13 cellular contexts compared by ENCODE assay signal in genomic region chr3:168117853-168118313, GRCh38. TPM values are rescaled to one million over a fixed set of nuclear protein-coding genes. Genes with fewer than 3 reads are reported as not detected.
A peak's percentile ranks its signal among the peaks of the same experiment; 100 is the strongest.
DNase-seq lines count a peak whose midpoint lies in the region; ATAC-seq and TF ChIP-seq lines count a peak whose summit lies in the region.
"Had no signal": no experiment of that assay in that cellular context is flagged by ENCODE, and none has a peak within 500 bp of the region (broad histone marks: within the 10 kb centered on the region; RNA-seq: fewer than 3 reads in every experiment).

No MANE protein-coding gene starts in this region.

- no peak for TF ChIP-seq POLR2A in body of pancreas (IDR thresholded peaks at IDR 0.05)

- no peak for TF ChIP-seq RAD21 in liver (IDR thresholded peaks at IDR 0.05)

- no peaks in the 10 kb centered on the region for H3K36me3 ChIP-seq in body of pancreas (replicated peaks in 1 of 2; ENCODE audit: insufficient read depth in 1 of 2, low read depth in 2 of 2)
- H3K36me3 ChIP-seq in liver (ENCODE audit: control insufficient read depth in 4 of 4, insufficient read depth in 3 of 4, low read depth in 1 of 4, low read length in 3 of 4) = no peaks in the 10 kb centered on the region
- H3K36me3 ChIP-seq: gastrocnemius medialis, vagina had no signal

- TF ChIP-seq CTCF in AG10803 (conservative IDR thresholded peaks at IDR 0.05; ENCODE audit: low read length) (no peak), body of pancreas (IDR thresholded peaks at IDR 0.05) (no peak), liver (IDR thresholded peaks at IDR 0.05; ENCODE audit: low read depth, low read length, missing input control) (no peak)

- intact Hi-C loops in body of pancreas (cut with DNase I) = no loop called here

- H3K9ac ChIP-seq in liver (ENCODE audit: low read depth in 1 of 2, low read length in 2 of 2) = no peak overlapping the region

- ATAC-seq in body of pancreas (peak; percentile 89), GM21381 (IDR thresholded peaks at IDR 0.05; ENCODE audit: unreplicated experiment) (no peak), HG02610 (IDR thresholded peaks at IDR 0.05; ENCODE audit: unreplicated experiment) (no peak)

- H3K9me3 ChIP-seq in body of pancreas (no peaks in the 10 kb centered on the region), liver (ENCODE audit: control insufficient read depth in 4 of 4, low read length in 3 of 4) (no peaks in the 10 kb centered on the region)
- H3K9me3 ChIP-seq: gastrocnemius medialis, vagina had no signal

- peak; percentile 45 for DNase-seq in AG10803 (ENCODE audit: low read depth)
- DNase-seq in HPDE6-E6E7 (ENCODE audit: extremely low spot score) = peak; percentile 7
- peak; percentile 14 to 50 (median 42) for DNase-seq in body of pancreas
- DNase-seq in NCI-H2081 treated with DMSO at 0.1 percent for 48 hours (lab: John Stamatoyannopoulos, UW) = no peak
- DNase-seq in C1 segment of cervical spinal cord (lab: John Stamatoyannopoulos, UW) = no peak
- DNase-seq: gastrocnemius medialis, NCI-H1436, occipital lobe, T-helper 1 cell had no signal

- no peaks in the 10 kb centered on the region for H3K27me3 ChIP-seq in body of pancreas
- H3K27me3 ChIP-seq in liver (ENCODE audit: control insufficient read depth in 4 of 4, insufficient read depth in 4 of 4, low read length in 3 of 4) = no peaks in the 10 kb centered on the region
- H3K27me3 ChIP-seq: gastrocnemius medialis, vagina had no signal

- peaks cover 11% of the 10 kb centered on the region for H3K4me1 ChIP-seq in body of pancreas
- H3K4me1 ChIP-seq in liver (ENCODE audit: control insufficient read depth in 4 of 4, insufficient read depth in 4 of 4, low read length in 3 of 4) = peaks cover 0 to 3% (median 0%) of the 10 kb centered on the region in 4 donors

- H3K27ac ChIP-seq in body of pancreas = peak overlapping the region in 1 of 4 donors; percentile 40
- H3K27ac ChIP-seq in liver (ENCODE audit: low read depth in 1 of 2, low read length in 2 of 2) = no peak overlapping the region
- H3K27ac ChIP-seq: gastrocnemius medialis, vagina had no signal

- WGBS in body of pancreas, 2 donors = 19 to 26% methylated on average over 2 of the region's 2 CpGs
- 47% methylated on average over 2 of the region's 2 CpGs for WGBS in liver

- H3K4me3 ChIP-seq in AG10803 (ENCODE audit: low read length) (no peak overlapping the region), body of pancreas (no peak overlapping the region), liver (ENCODE audit: low read depth in 1 of 3, low read length in 3 of 3) (no peak overlapping the region)
- H3K4me3 ChIP-seq: gastrocnemius medialis, vagina had no signal

TF ChIP-seq in liver, 16 proteins besides CTCF, POLR2A, EP300 and RAD21:
- TF ChIP-seq FOXA1 (IDR thresholded peaks at IDR 0.05) (no peak), GABPA (IDR thresholded peaks at IDR 0.05 in 1 of 2, conservative IDR thresholded peaks at IDR 0.05 in 1 of 2) (no peak), HNF4G (IDR thresholded peaks at IDR 0.05) (no peak), HNF4A (conservative IDR thresholded peaks at IDR 0.05) (peak; percentile 11 to 38), ZBTB33 (IDR thresholded peaks at IDR 0.05) (no peak)

RNA-seq across cellular contexts. Expression of gene GOLIM4, which starts 22.2 kb away (rescaled TPM):
- total RNA-seq in body of pancreas (10 to 100 TPM; 21.0 to 32.6 TPM), liver (10 to 100 TPM; 17.9 to 47.9 TPM)
- 10 to 100 TPM; 22.5 to 43.0 TPM for polyA plus RNA-seq in liver

Comparison
In these comparisons a context has a peak if more than half of its experiments do, and no peak if none do; other contexts are left out.
1. DNase-seq: peak in AG10803 (single experiment), HPDE6-E6E7 (single experiment) and body of pancreas (4 of 4); none in NCI-H2081 treated with DMSO at 0.1 percent for 48 hours (single experiment) and C1 segment of cervical spinal cord (0 of 14).